Comparison of ENCODE assay signal across 1 cellular context in genomic region chr1:9691108-9691445, GRCh38.
TF ChIP-seq lines count a peak whose summit lies in the region.

No MANE protein-coding gene starts in this region.

TF ChIP-seq in H1, 55 proteins besides CTCF, POLR2A, EP300 and RAD21 (continued from another document):
- TF ChIP-seq RNF2 (IDR thresholded peaks at IDR 0.05; ENCODE audit: borderline replicate concordance, low read depth, low read length, missing control alignments, poor library complexity, severe bottlenecking) = no peak
- no peak for TF ChIP-seq RBBP5 (IDR thresholded peaks at IDR 0.05; ENCODE audit: borderline replicate concordance, low read depth, low read length)
- TF ChIP-seq TAF7 (optimal IDR thresholded peaks at IDR 0.05; ENCODE audit: borderline replicate concordance, low read depth, low read length) = no peak
- TF ChIP-seq SAP30 (IDR thresholded peaks at IDR 0.05; ENCODE audit: insufficient read depth, insufficient replicate concordance, low read length) = no peak
- no peak for TF ChIP-seq BACH1 (IDR thresholded peaks at IDR 0.05; ENCODE audit: low read length)
- TF ChIP-seq MAX (IDR thresholded peaks at IDR 0.05) = no peak
- TF ChIP-seq KDM5A (IDR thresholded peaks at IDR 0.05; ENCODE audit: low read length) = no peak
- TF ChIP-seq SIN3A (conservative IDR thresholded peaks at IDR 0.05 in 1 of 2, IDR thresholded peaks at IDR 0.05 in 1 of 2; ENCODE audit: low read depth in 1 of 2, low read length in 2 of 2) = no peak
- TF ChIP-seq BRCA1 (IDR thresholded peaks at IDR 0.05; ENCODE audit: low read depth, low read length) = no peak
- no peak for TF ChIP-seq JUND (IDR thresholded peaks at IDR 0.05; ENCODE audit: low read length)
- TF ChIP-seq NANOG (IDR thresholded peaks at IDR 0.05; ENCODE audit: insufficient read depth, low read depth, low read length, poor library complexity, severe bottlenecking) = no peak
- TF ChIP-seq CHD1 (IDR thresholded peaks at IDR 0.05; ENCODE audit: low read depth, low read length) = no peak
- no peak for TF ChIP-seq RFX5 (IDR thresholded peaks at IDR 0.05; ENCODE audit: borderline replicate concordance, low read depth, low read length)
- no peak for TF ChIP-seq EGR1 (IDR thresholded peaks at IDR 0.05; ENCODE audit: borderline replicate concordance, low read depth, low read length)
- TF ChIP-seq MAFK (IDR thresholded peaks at IDR 0.05; ENCODE audit: low read depth, low read length) = no peak
- TF ChIP-seq ATF2 (IDR thresholded peaks at IDR 0.05; ENCODE audit: low read length) = no peak
- TF ChIP-seq POLR2AphosphoS5 (IDR thresholded peaks at IDR 0.05; ENCODE audit: low read depth, low read length) = no peak
- TF ChIP-seq TBP (IDR thresholded peaks at IDR 0.05; ENCODE audit: low read depth, low read length) = no peak
